ENCODE assay signal across 15 cellular contexts in genomic region chr16:50276801-50277560, GRCh38. TPM values are rescaled to one million over a fixed set of nuclear protein-coding genes. Genes with fewer than 3 reads are reported as not detected.
DNase-seq lines count a peak whose midpoint lies in the region; ATAC-seq and TF ChIP-seq lines count a peak whose summit lies in the region.
"Had no signal": no experiment of that assay in that cellular context is flagged by ENCODE, and none has a peak within 500 bp of the region (broad histone marks: within the 10 kb centered on the region; RNA-seq: fewer than 3 reads in every experiment).

No MANE protein-coding gene starts in this region.

- H3K27ac Mint-ChIP-seq in effector memory CD8-positive, alpha-beta T cell, result peak overlapping the region; percentile 51 to 89

- intact Hi-C loops in left ventricle myocardium superior (cut with micrococcal nuclease), result no loop called here
- intact Hi-C loops in Right ventricle myocardium inferior (cut with DNase I), result no loop called here
- intact Hi-C loops in OCI-LY7 (cut with micrococcal nuclease; ENCODE audit: unreplicated experiment), result no loop called here

- H2AFZ ChIP-seq in OCI-LY7 (ENCODE audit: low read length), result no peak overlapping the region

- DNase-seq in left ventricle myocardium superior, result peak; percentile 3
- DNase-seq in Right ventricle myocardium inferior (ENCODE audit: missing footprints), result no peak
- DNase-seq in OCI-LY7 (ENCODE audit: low spot score), result no peak
- no peak for DNase-seq in effector memory CD8-positive, alpha-beta T cell
- no peak for DNase-seq in upper lobe of left lung
- no peak for DNase-seq in WERI-Rb-1
- DNase-seq in GM13977 (ENCODE audit: low spot score), result no peak
- DNase-seq: activated CD4-positive, alpha-beta T cell treated with anti-CD3 and anti-CD28 coated beads, Interleukin-2, amount 50 U/mL, for 4 hours; C1 segment of cervical spinal cord; NCI-H1092; NCI-H526 treated with DMSO at 0.1 percent for 48 hours had no signal

- peak overlapping the region; percentile 87 to 92 for H3K4me3 Mint-ChIP-seq in effector memory CD8-positive, alpha-beta T cell

- no peak for TF ChIP-seq POLR2A in upper lobe of left lung (IDR thresholded peaks at IDR 0.05)

- POLR2A ChIA-PET in OCI-LY7 (lab: Charles Lee), result interaction anchor here (0.6 to 1.1 kb wide), 2 partner anchors 10 to 12 kb away, joined by 4 to 5 read pairs; no protein-coding TSS in a partner anchor

- peaks cover 26% of the 10 kb centered on the region for H3K36me3 Mint-ChIP-seq in effector memory CD8-positive, alpha-beta T cell (ENCODE audit: insufficient read depth)

- CTCF ChIA-PET in OCI-LY7 (lab: Charles Lee; ENCODE audit: unreplicated experiment), result no interaction called here

- in situ Hi-C loops in GM13977 (cut with MboI; ENCODE audit: low pct_unique_long_range_greater_than_20kb, low sequenced_read_pairs, unreplicated experiment), result no loop called here

- peaks cover 65% of the 10 kb centered on the region for H3K79me2 ChIP-seq in OCI-LY7 (ENCODE audit: insufficient read depth, low read depth, low read length)

- H3K27me3 Mint-ChIP-seq in effector memory CD8-positive, alpha-beta T cell, result no peaks in the 10 kb centered on the region

- peaks cover 5% of the 10 kb centered on the region; the same call in 1 of the 2 replicates for H4K20me1 ChIP-seq in OCI-LY7 (ENCODE audit: insufficient read depth, low read length)

- H3K9me2 ChIP-seq in OCI-LY7 (ENCODE audit: insufficient read depth, low read length), result no peaks in the 10 kb centered on the region

- no peaks in the 10 kb centered on the region for H3K9me3 Mint-ChIP-seq in effector memory CD8-positive, alpha-beta T cell

- H3K27me3 ChIP-seq in upper lobe of left lung (no peaks in the 10 kb centered on the region), WERI-Rb-1 (ENCODE audit: insufficient read depth, low read depth, severe bottlenecking) (no peaks in the 10 kb centered on the region)
- H3K27me3 ChIP-seq: ascending aorta had no signal

- H3K36me3 ChIP-seq in OCI-LY7 (ENCODE audit: insufficient read depth, low read length), result peaks cover 15% of the 10 kb centered on the region
- no peaks in the 10 kb centered on the region for H3K36me3 ChIP-seq in upper lobe of left lung
- no peaks in the 10 kb centered on the region for H3K36me3 ChIP-seq in WERI-Rb-1
- H3K36me3 ChIP-seq: ascending aorta had no signal

- no peaks in the 10 kb centered on the region; the same call in 1 of the 2 replicates for H3K9me3 ChIP-seq in OCI-LY7 (ENCODE audit: low read length)
- no peaks in the 10 kb centered on the region for H3K9me3 ChIP-seq in upper lobe of left lung
- no peaks in the 10 kb centered on the region for H3K9me3 ChIP-seq in WERI-Rb-1 (ENCODE audit: severe bottlenecking)
- H3K9me3 ChIP-seq: ascending aorta had no signal

- H3K4me1 ChIP-seq in OCI-LY7 (ENCODE audit: insufficient read depth, low read length, poor library complexity, severe bottlenecking) (peaks cover 80% of the 10 kb centered on the region), upper lobe of left lung (peaks cover 13 to 75% (median 58%) of the 10 kb centered on the region in 4 donors)

- H3K4me1 Mint-ChIP-seq in effector memory CD8-positive, alpha-beta T cell (ENCODE audit: low read depth in 2 of 2), result peaks cover 80 to 88% of the 10 kb centered on the region in 2 donors

- TSS peak; percentile 34 for BruUV-seq in OCI-LY7 (replicated peaks; lab: Mats Ljungman, UMichigan)

- TF ChIP-seq EP300 in upper lobe of left lung (IDR thresholded peaks at IDR 0.05), result no peak

- H3K4me2 ChIP-seq in OCI-LY7 (ENCODE audit: low read length), result peak overlapping the region; percentile 97; the same call in 1 of the 2 replicates

- H3K4me3 ChIP-seq in OCI-LY7 (ENCODE audit: low read depth, low read length, poor library complexity, severe bottlenecking) (no peak overlapping the region), upper lobe of left lung (no peak overlapping the region), WERI-Rb-1 (ENCODE audit: low read depth, low read length) (no peak overlapping the region)
- H3K4me3 ChIP-seq: ascending aorta, SK-N-MC had no signal

- 75 to 78% methylated on average over 4 of the region's 4 CpGs for WGBS in upper lobe of left lung, 2 donors

- TF ChIP-seq CTCF in OCI-LY7 (conservative IDR thresholded peaks at IDR 0.05; ENCODE audit: low read length), result no peak
- no peak for TF ChIP-seq CTCF in upper lobe of left lung (IDR thresholded peaks at IDR 0.05)
- no peak for TF ChIP-seq CTCF in WERI-Rb-1 (IDR thresholded peaks at IDR 0.05; ENCODE audit: low read depth, low read length)
- no peak for TF ChIP-seq CTCF in GM13977 (IDR thresholded peaks at IDR 0.05; ENCODE audit: extremely low read depth, insufficient read depth, missing control alignments)

- ATAC-seq in left ventricle myocardium superior (no peak), Right ventricle myocardium inferior (no peak), upper lobe of left lung (ENCODE audit: low FRiP score in 2 of 2) (no peak), HG02571 (IDR thresholded peaks at IDR 0.05; ENCODE audit: unreplicated experiment) (no peak)
- ATAC-seq in effector memory CD8-positive, alpha-beta T cell (replicated peaks), result no peak
- ATAC-seq: left lobe of liver had no signal

- peak overlapping the region; percentile 80 for H3K27ac ChIP-seq in OCI-LY7 (ENCODE audit: low read depth, low read length, poor library complexity, severe bottlenecking)
- H3K27ac ChIP-seq in upper lobe of left lung, result peak overlapping the region in 3 of 4 donors; percentile 55 to 85 (median 70)
- no peak overlapping the region for H3K27ac ChIP-seq in WERI-Rb-1
- H3K27ac ChIP-seq: ascending aorta, SK-N-MC had no signal

RNA-seq across cellular contexts. Expression of gene ADCY7, which starts 10.6 kb away (rescaled TPM):
- 8.3 TPM for total RNA-seq in left ventricle myocardium superior
- total RNA-seq in Right ventricle myocardium inferior, result 11.7 TPM
- 36.9 and 49.9 TPM in 2 replicates for total RNA-seq in OCI-LY7 (2014; rRNA removed; shearing (Covaris generic))
- total RNA-seq in OCI-LY7 (2022), result 62.0 and 77.7 TPM in 2 replicates
- total RNA-seq in upper lobe of left lung, result 100 to 1,000 TPM in 3 of 6 donors, 10 to 100 TPM in 3; 46.9 to 177 (median 101) TPM
